ENCODE assay signal across 13 cellular contexts in the genomic region with DNA sequence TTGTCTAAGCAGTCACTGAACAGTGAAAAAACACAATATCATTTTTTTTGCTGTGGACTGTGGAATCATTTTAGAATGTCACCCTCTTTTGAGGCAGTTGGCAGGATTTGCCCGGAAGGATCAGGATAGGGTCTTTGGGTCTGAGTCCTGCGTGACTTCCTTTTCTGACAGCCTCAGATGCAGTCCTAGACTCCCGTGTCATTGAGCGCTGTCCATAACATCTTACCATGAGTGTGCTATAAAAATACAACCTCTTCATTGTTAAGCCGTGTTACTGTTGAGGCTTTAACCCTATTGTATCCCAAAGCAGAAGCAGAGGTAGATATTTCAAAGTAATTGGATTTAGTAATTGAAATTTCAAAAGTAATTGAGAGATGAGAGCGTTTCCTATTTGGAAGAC. TPM values are rescaled to one million over a fixed set of nuclear protein-coding genes. Genes with fewer than 3 reads are reported as not detected.
DNase-seq lines count a peak whose midpoint lies in the region; ATAC-seq, FAIRE-seq and TF ChIP-seq lines count a peak whose summit lies in the region.
"Had no signal": no experiment of that assay in that cellular context is flagged by ENCODE, and none has a peak within 500 bp of the region (broad histone marks: within the 10 kb centered on the region; RNA-seq: fewer than 3 reads in every experiment).

No MANE protein-coding gene starts in this region.

- 48% methylated on average over 4 of the region's 6 CpGs for WGBS in right lobe of liver (ENCODE audit: insufficient coverage, low coverage, low lambda C conversion rate, missing lambda C conversion rate)
- WGBS in HepG2 (ENCODE audit: low lambda C conversion rate) = 95% methylated on average over 6 of the region's 6 CpGs
- WGBS in tibial nerve, 2 donors = 38 to 44% methylated on average over 6 of the region's 6 CpGs

- H3K4me1 ChIP-seq in right lobe of liver = peaks cover 0 to 11% (median 2%) of the 10 kb centered on the region in 4 donors
- peaks cover 9% of the 10 kb centered on the region; the same call in 1 of the 2 replicates for H3K4me1 ChIP-seq in HepG2 (ENCODE audit: insufficient read depth, low read length)
- H3K4me1 ChIP-seq in SJCRH30 = no peaks in the 10 kb centered on the region
- H3K4me1 ChIP-seq in tibial nerve = peaks cover 0 to 58% (median 17%) of the 10 kb centered on the region in 4 donors

- H3K27me3 ChIP-seq in right lobe of liver = no peaks in the 10 kb centered on the region
- H3K27me3 ChIP-seq in HepG2 (ENCODE audit: control insufficient read depth in 1 of 2, insufficient read depth in 2 of 2, low read length in 2 of 2) = no peaks in the 10 kb centered on the region
- H3K27me3 ChIP-seq in SJCRH30 = no peaks in the 10 kb centered on the region
- H3K27me3 ChIP-seq in tibial nerve = no peaks in the 10 kb centered on the region

- BruUV-seq in HepG2 (replicated peaks; lab: Mats Ljungman, UMichigan) = no TSS peak

- H3K4me3 Mint-ChIP-seq in mesothelial cell of epicardium = no peak overlapping the region

- DNase-seq in right lobe of liver = no peak
- DNase-seq in HepG2 (ENCODE audit: low spot score) = no peak
- DNase-seq in caudate nucleus (lab: John Stamatoyannopoulos, UW) = no peak
- no peak for DNase-seq in mesothelial cell of epicardium (ENCODE audit: low spot score in 2 of 2, unreplicated experiment in 2 of 2)
- no peak for DNase-seq in SJCRH30
- no peak for DNase-seq in SW 1271 (lab: John Stamatoyannopoulos, UW)
- no peak for DNase-seq in tibial nerve (ENCODE audit: low spot score in 2 of 2)
- DNase-seq in NOMO-1 treated with dmso at 0.1 percent for 144 hours (lab: John Stamatoyannopoulos, UW; ENCODE audit: unreplicated experiment) = no peak
- DNase-seq: lower lobe of right lung, NCI-H524 treated with DMSO at 0.1 percent for 48 hours, retina, SIG-M5 had no signal

- intact Hi-C loops in right lobe of liver (cut with DNase I) (no loop called here), HepG2 (cut with micrococcal nuclease; ENCODE audit: unreplicated experiment) (no loop called here)

- H3K79me2 ChIP-seq in HepG2 (ENCODE audit: insufficient read depth, low read length) = peaks cover 99% of the 10 kb centered on the region

- peak overlapping the region; percentile 39 for H3K27ac Mint-ChIP-seq in mesothelial cell of epicardium

- H3K4me1 Mint-ChIP-seq in mesothelial cell of epicardium = peaks cover 23% of the 10 kb centered on the region

- no peak overlapping the region for H3K4me3 ChIP-seq in right lobe of liver
- H3K4me3 ChIP-seq in HepG2 (replicated peaks in 1 of 3; ENCODE audit: insufficient read depth in 1 of 3, low read depth in 2 of 3, low read length in 3 of 3) = no peak overlapping the region
- no peak overlapping the region for H3K4me3 ChIP-seq in SJCRH30
- H3K4me3 ChIP-seq in tibial nerve = no peak overlapping the region
- H3K4me3 ChIP-seq: lower lobe of right lung, thoracic aorta had no signal

- no peak for FAIRE-seq in HepG2 (lab: Jason Lieb, UNC)

- H3K27me3 Mint-ChIP-seq in mesothelial cell of epicardium (ENCODE audit: low read depth) = no peaks in the 10 kb centered on the region

- no peak overlapping the region for H2AFZ ChIP-seq in HepG2 (ENCODE audit: low read length)

- in situ Hi-C loops in HepG2 (cut with HindIII; ENCODE audit: extremely low pct_ligation_motif_present, low pct_unique_long_range_greater_than_20kb) = no loop called here

- TF ChIP-seq CTCF in right lobe of liver (IDR thresholded peaks at IDR 0.05) (no peak), HepG2 (CRISPR knock-in tag; IDR thresholded peaks at IDR 0.05) (no peak), mesothelial cell of epicardium (IDR thresholded peaks at IDR 0.05; ENCODE audit: unreplicated experiment) (no peak), tibial nerve (IDR thresholded peaks at IDR 0.05) (no peak)

- H3K9me3 ChIP-seq in right lobe of liver = no peaks in the 10 kb centered on the region
- no peaks in the 10 kb centered on the region for H3K9me3 ChIP-seq in HepG2 (ENCODE audit: low read length)
- H3K9me3 ChIP-seq in SJCRH30 (replicated peaks) = 0 out of 2 replicates have a peak, but pooled peaks cover 3% of the 10 kb centered on the region
- H3K9me3 ChIP-seq in tibial nerve = no peaks in the 10 kb centered on the region
- H3K9me3 ChIP-seq: lower lobe of right lung, thoracic aorta had no signal

- no peak overlapping the region for H3K4me2 ChIP-seq in HepG2 (ENCODE audit: low read depth, low read length)

- TF ChIP-seq POLR2A in right lobe of liver (IDR thresholded peaks at IDR 0.05) (no peak), HepG2 (IDR thresholded peaks at IDR 0.05; ENCODE audit: insufficient read depth in 1 of 2, low read depth in 2 of 2, low read length in 2 of 2) (no peak), tibial nerve (IDR thresholded peaks at IDR 0.05) (no peak)

- CTCF ChIA-PET in HepG2 (lab: Yijun Ruan, JAX; ENCODE audit: low intra/inter-chr PET ratio, low total read pairs) = no interaction called here

- H3K9ac ChIP-seq in HepG2 (ENCODE audit: insufficient read depth, low read depth, low read length) = no peak overlapping the region

- ATAC-seq in right lobe of liver = peak; percentile 28 to 56 (median 40)
- ATAC-seq in HepG2 = no peak

- H3K36me3 ChIP-seq in right lobe of liver = no peaks in the 10 kb centered on the region
- no peaks in the 10 kb centered on the region; a peak in 1 of 5 replicates for H3K36me3 ChIP-seq in HepG2 (replicated peaks in 1 of 2; ENCODE audit: control insufficient read depth in 1 of 2, insufficient read depth in 2 of 2, low read length in 2 of 2)
- H3K36me3 ChIP-seq in SJCRH30 = no peaks in the 10 kb centered on the region; the same call in 1 of the 2 replicates
- peaks cover 0 to 3% (median 0%) of the 10 kb centered on the region in 3 donors for H3K36me3 ChIP-seq in tibial nerve
- H3K36me3 ChIP-seq: lower lobe of right lung, thoracic aorta had no signal

- H3K36me3 Mint-ChIP-seq in mesothelial cell of epicardium = peaks cover 3% of the 10 kb centered on the region

- no peak overlapping the region for H3K27ac ChIP-seq in right lobe of liver
- no peak overlapping the region for H3K27ac ChIP-seq in HepG2 (ENCODE audit: extremely low read length, insufficient read depth, low read length)
- peak overlapping the region; percentile 11 for H3K27ac ChIP-seq in caudate nucleus (ENCODE audit: low read depth, low read length)
- H3K27ac ChIP-seq in SJCRH30 = no peak overlapping the region
- H3K27ac ChIP-seq in tibial nerve = peak overlapping the region in 2 of 4 donors; percentile 47 to 62
- H3K27ac ChIP-seq: lower lobe of right lung, thoracic aorta had no signal

- H3K9me3 Mint-ChIP-seq in mesothelial cell of epicardium = no peaks in the 10 kb centered on the region

- no peak for TF ChIP-seq RAD21 in HepG2 (CRISPR knock-in tag; IDR thresholded peaks at IDR 0.05)

- peaks cover 15% of the 10 kb centered on the region for H4K20me1 ChIP-seq in HepG2 (ENCODE audit: insufficient read depth, low read length)

- TF ChIP-seq EP300 in HepG2 (IDR thresholded peaks at IDR 0.05; ENCODE audit: low read depth in 2 of 2, low read length in 2 of 2) (no peak), HepG2 (CRISPR knock-in tag; IDR thresholded peaks at IDR 0.05; ENCODE audit: borderline replicate concordance) (no peak), tibial nerve (IDR thresholded peaks at IDR 0.05) (no peak)

- POLR2A ChIA-PET in HepG2 (lab: Yijun Ruan, JAX) = no interaction called here

TF ChIP-seq in HepG2, 621 proteins besides CTCF, POLR2A, EP300 and RAD21 (continues in another document):
- TF ChIP-seq SP2 (CRISPR knock-in tag; IDR thresholded peaks at IDR 0.05) (no peak), ZNF530 (CRISPR knock-in tag; IDR thresholded peaks at IDR 0.05; ENCODE audit: low read depth) (no peak), KAT7 (CRISPR knock-in tag; IDR thresholded peaks at IDR 0.05; ENCODE audit: borderline replicate concordance) (no peak), ZNF547 (CRISPR knock-in tag; IDR thresholded peaks at IDR 0.05) (no peak)
- TF ChIP-seq, protein P1, sequence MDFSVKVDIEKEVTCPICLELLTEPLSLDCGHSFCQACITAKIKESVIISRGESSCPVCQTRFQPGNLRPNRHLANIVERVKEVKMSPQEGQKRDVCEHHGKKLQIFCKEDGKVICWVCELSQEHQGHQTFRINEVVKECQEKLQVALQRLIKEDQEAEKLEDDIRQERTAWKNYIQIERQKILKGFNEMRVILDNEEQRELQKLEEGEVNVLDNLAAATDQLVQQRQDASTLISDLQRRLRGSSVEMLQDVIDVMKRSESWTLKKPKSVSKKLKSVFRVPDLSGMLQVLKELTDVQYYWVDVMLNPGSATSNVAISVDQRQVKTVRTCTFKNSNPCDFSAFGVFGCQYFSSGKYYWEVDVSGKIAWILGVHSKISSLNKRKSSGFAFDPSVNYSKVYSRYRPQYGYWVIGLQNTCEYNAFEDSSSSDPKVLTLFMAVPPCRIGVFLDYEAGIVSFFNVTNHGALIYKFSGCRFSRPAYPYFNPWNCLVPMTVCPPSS (IDR thresholded peaks at IDR 0.05) = no peak

RNA-seq across cellular contexts. Expression of a gene that starts 30.6 kb away (rescaled TPM):
- 10 to 100 TPM; 23.2 to 35.3 (median 30.7) TPM for total RNA-seq in right lobe of liver
- 32.6 and 38.0 TPM in 2 replicates for total RNA-seq in HepG2 (2016; rRNA removed; fragmentation: Illumina TruSeq; extraction: Trizol)
- total RNA-seq in HepG2 (2016; cell fraction: cytosol; rRNA removed; fragmentation: Illumina TruSeq; extraction: Trizol; ENCODE audit: low read depth) = 41.7 TPM in 2 replicates
- 30.2 and 35.7 TPM in 2 replicates for total RNA-seq in HepG2 (2016; cell fraction: insoluble cytoplasmic fraction; rRNA removed; fragmentation: Illumina TruSeq; extraction: Trizol)
- 16.5 and 21.3 TPM in 2 replicates for total RNA-seq in HepG2 (2016; cell fraction: membrane; rRNA removed; fragmentation: Illumina TruSeq; extraction: Trizol)
- total RNA-seq in HepG2 (2016; cell fraction: nucleus; rRNA removed; fragmentation: Illumina TruSeq; extraction: Trizol) = 130 and 139 TPM in 2 replicates
- 20.1 and 22.5 TPM in 2 replicates for polyA plus RNA-seq in HepG2 (2011; rRNA removed)
- polyA plus RNA-seq in HepG2 (2011; cell fraction: cytosol; rRNA removed) = 13.6 and 13.8 TPM in 2 replicates
- polyA plus RNA-seq in HepG2 (2011; cell fraction: nucleus; rRNA removed) = 47.4 and 49.3 TPM in 2 replicates
- polyA plus RNA-seq in HepG2 (2012) = 25.2 and 26.7 TPM in 2 replicates
- 1.8 and 2.0 TPM in 2 replicates for polyA plus RNA-seq in HepG2 (2016; cell fraction: cytosol; fragmentation: Illumina TruSeq; extraction: Trizol; ENCODE audit: low read depth)
- polyA plus RNA-seq in HepG2 (2016; cell fraction: insoluble cytoplasmic fraction; fragmentation: Illumina TruSeq; extraction: Trizol; ENCODE audit: low read depth) = 27.9 and 32.0 TPM in 2 replicates
- 5.4 and 5.7 TPM in 2 replicates for polyA plus RNA-seq in HepG2 (2016; cell fraction: membrane; fragmentation: Illumina TruSeq; extraction: Trizol; ENCODE audit: low read depth)
- polyA plus RNA-seq in HepG2 (2016; cell fraction: nucleus; fragmentation: Illumina TruSeq; extraction: Trizol; ENCODE audit: insufficient read depth, low read depth) = 44.9 and 47.2 TPM in 2 replicates
- 77.4 and 128 TPM in 2 replicates for polyA minus RNA-seq in HepG2 (2011; rRNA and poly(A)+ RNA removed; ENCODE audit: low replicate concordance)
- polyA minus RNA-seq in HepG2 (2011; cell fraction: cytosol; rRNA and poly(A)+ RNA removed) = 40.2 and 55.4 TPM in 2 replicates
- polyA minus RNA-seq in HepG2 (2011; cell fraction: nucleus; rRNA and poly(A)+ RNA removed) = 329 and 355 TPM in 2 replicates
- 137 to 155 TPM (median 143 TPM) in 3 replicates for total RNA-seq in mesothelial cell of epicardium
- 24.7 and 28.5 TPM in 2 replicates for total RNA-seq in SJCRH30 (2014; rRNA removed; shearing (Covaris generic))
- 100 to 1,000 TPM in 3 of 4 donors, 10 to 100 TPM in 1; 91.5 to 123 (median 110) TPM for total RNA-seq in tibial nerve
